32 cellular contexts compared by ENCODE assay signal in genomic region chr17:10768766-10769383, GRCh38. TPM values are rescaled to one million over a fixed set of nuclear protein-coding genes. Genes with fewer than 3 reads are reported as not detected.
A peak's percentile ranks its signal among the peaks of the same experiment; 100 is the strongest.
DNase-seq lines count a peak whose midpoint lies in the region; ATAC-seq and TF ChIP-seq lines count a peak whose summit lies in the region.
"Had no signal": no experiment of that assay in that cellular context is flagged by ENCODE, and none has a peak within 500 bp of the region (broad histone marks: within the 10 kb centered on the region; RNA-seq: fewer than 3 reads in every experiment).

No MANE protein-coding gene starts in this region.

- no peak for TF ChIP-seq POLR2A in esophagus muscularis mucosa (IDR thresholded peaks at IDR 0.05; ENCODE audit: low read depth)

- 47% methylated on average over 2 of the region's 3 CpGs for WGBS in esophagus muscularis mucosa

- H3K4me3 ChIP-seq in AG10803 (ENCODE audit: low read length), result no peak overlapping the region
- H3K4me3 ChIP-seq in fibroblast of pulmonary artery (replicated peaks; ENCODE audit: low read depth, low read length), result no peak overlapping the region
- no peak overlapping the region for H3K4me3 ChIP-seq in esophagus muscularis mucosa
- H3K4me3 ChIP-seq in lower lobe of right lung, result no peak overlapping the region
- H3K4me3 ChIP-seq: cardiac muscle cell, SJSA1, upper lobe of left lung had no signal

- TF ChIP-seq CTCF in AG10803 (conservative IDR thresholded peaks at IDR 0.05; ENCODE audit: low read length) (no peak), fibroblast of pulmonary artery (IDR thresholded peaks at IDR 0.05; ENCODE audit: low read length, missing control alignments) (no peak), esophagus muscularis mucosa (IDR thresholded peaks at IDR 0.05) (no peak), lower lobe of right lung (IDR thresholded peaks at IDR 0.05) (no peak)

- H3K27me3 ChIP-seq in esophagus muscularis mucosa (no peaks in the 10 kb centered on the region), lower lobe of right lung (ENCODE audit: low read depth) (no peaks in the 10 kb centered on the region)
- H3K27me3 ChIP-seq: cardiac muscle cell, SJSA1, upper lobe of left lung had no signal

- TF ChIP-seq EP300 in esophagus muscularis mucosa (IDR thresholded peaks at IDR 0.05), result no peak

- DNase-seq in AG10803 (ENCODE audit: low read depth) (peak; percentile 3), astrocyte of the hippocampus (ENCODE audit: low read depth, low spot score) (peak; percentile 22), fibroblast of pulmonary artery (ENCODE audit: low read depth) (peak; percentile 3), mesenteric fat pad (ENCODE audit: low spot score) (peak; percentile 51), esophagus muscularis mucosa (ENCODE audit: extremely low spot score) (no peak), superior temporal gyrus (ENCODE audit: extremely low spot score) (no peak), lower lobe of right lung (no peak)
- DNase-seq: activated B cell treated with CpG ODN at 0.5 μM for 24 hours; activated CD4-positive, alpha-beta T cell treated with anti-CD3 and anti-CD28 coated beads, Interleukin-2, amount 50 U/mL, for 1 hour; activated CD8-positive, alpha-beta memory T cell treated with anti-CD3 and anti-CD28 coated beads, Interleukin-2, amount 10 ng/mL, durations not matched to agents 7 days and 5 days; activated gamma-delta T cell; activated naive CD8-positive, alpha-beta T cell treated with anti-CD3 and anti-CD28 coated beads for 36 hours; activated T-cell treated with anti-CD3 and anti-CD28 coated beads, Interleukin-2, amount 50 U/mL, for 4 hours; Calu3; cortex of kidney; GOT3; NCI-H1048; NCI-H1694; occipital lobe; RPMI8226; stimulated activated CD4-positive, alpha-beta T cell treated with anti-CD3 and anti-CD28 coated beads, Interleukin-15, amount 100 ng/mL, for 24 hours; stimulated activated naive B cell treated with anti-CD40 and anti-IgM and Interleukin-4, amounts not matched to agents 10 μg/mL and 1 μg/mL and 100 μg/mL, for 72 hours; T-helper 1 cell; upper lobe of left lung had no signal

- peaks cover 0 to 7% (median 6%) of the 10 kb centered on the region in 4 donors for H3K9me3 ChIP-seq in esophagus muscularis mucosa
- H3K9me3 ChIP-seq in lower lobe of right lung, result peaks cover 4% of the 10 kb centered on the region

- intact Hi-C loops in esophagus muscularis mucosa (cut with DNase I), result no loop called here
- intact Hi-C loops in lower lobe of right lung (cut with DNase I), result no loop called here

- peaks cover 0 to 8% (median 1%) of the 10 kb centered on the region in 4 donors for H3K36me3 ChIP-seq in esophagus muscularis mucosa
- no peaks in the 10 kb centered on the region for H3K36me3 ChIP-seq in lower lobe of right lung
- H3K36me3 ChIP-seq: cardiac muscle cell, SJSA1, upper lobe of left lung had no signal

- no peaks in the 10 kb centered on the region for H3K4me1 ChIP-seq in esophagus muscularis mucosa
- H3K4me1 ChIP-seq in lower lobe of right lung, result no peaks in the 10 kb centered on the region
- H3K4me1 ChIP-seq: SJSA1, upper lobe of left lung had no signal

- H3K27ac ChIP-seq in esophagus muscularis mucosa (replicated peaks in 1 of 4), result no peak overlapping the region
- no peak overlapping the region for H3K27ac ChIP-seq in lower lobe of right lung
- H3K27ac ChIP-seq: cardiac muscle cell, SJSA1, upper lobe of left lung had no signal

- no peak for ATAC-seq in HG02798 (IDR thresholded peaks at IDR 0.05; ENCODE audit: poor library complexity, unreplicated experiment)
- no peak for ATAC-seq in lower lobe of right lung
- ATAC-seq: activated CD8-positive, alpha-beta memory T cell treated with anti-CD3 and anti-CD28 coated beads, Interleukin-2, amount 10 ng/mL, durations not matched to agents 7 days and 5 days; activated T-cell treated with anti-CD3 and anti-CD28 coated beads, Interleukin-2, amount 50 U/mL, for 4 hours; natural killer cell treated with Interleukin-12 subunit alpha and Interleukin-12 subunit beta and Interleukin-15 and Interleukin-18, amount 100 ng/mL, for 72 hours; stimulated activated naive B cell treated with anti-CD40 and anti-IgM and Interleukin-4, amounts not matched to agents 10 μg/mL and 1 μg/mL and 100 μg/mL, for 72 hours had no signal

RNA-seq across cellular contexts. Expression of gene TMEM238L, which starts 35.0 kb away (rescaled TPM):
- total RNA-seq in mesenteric fat pad (not detected), esophagus muscularis mucosa (not detected), lower lobe of right lung (not detected)
- total RNA-seq: A172; activated B cell treated with CpG ODN at 0.5 μM for 24 hours; activated CD8-positive, alpha-beta memory T cell treated with anti-CD3 and anti-CD28 coated beads, Interleukin-2, amount 10 ng/mL, durations not matched to agents 7 days and 5 days; activated naive CD8-positive, alpha-beta T cell treated with anti-CD3 and anti-CD28 coated beads for 36 hours; activated T-cell treated with anti-CD3 and anti-CD28 coated beads, Interleukin-2, amount 50 U/mL, for 4 hours; Calu3; cardiac muscle cell; Daoy; fibroblast of lung; natural killer cell treated with Interleukin-12 subunit alpha and Interleukin-12 subunit beta and Interleukin-15 and Interleukin-18, amount 100 ng/mL, for 72 hours; NCI-H460; occipital lobe; SJSA1; upper lobe of left lung had no signal

RNA-seq across cellular contexts. Expression of gene TMEM220, which starts 39.1 kb away (rescaled TPM):
- total RNA-seq in mesenteric fat pad, result 20.8 TPM
- total RNA-seq in esophagus muscularis mucosa, result 10 to 100 TPM in 2 of 4 donors, 1 to 10 TPM in 2; 7.5 to 15.4 (median 11.1) TPM
- total RNA-seq in lower lobe of right lung, result 10.8 TPM
- total RNA-seq: Calu3 had no signal

Comparison
In these comparisons a context has a peak if more than half of its experiments do, and no peak if none do; other contexts are left out.
1. DNase-seq: peak in AG10803 (single experiment), astrocyte of the hippocampus (single experiment), fibroblast of pulmonary artery (single experiment) and mesenteric fat pad (single experiment); none in esophagus muscularis mucosa (single experiment), superior temporal gyrus (single experiment) and lower lobe of right lung (single experiment).